ENCODE assay signal across 2 cellular contexts in genomic region chr12:108618953-108619274, GRCh38. TPM values are rescaled to one million over a fixed set of nuclear protein-coding genes. Genes with fewer than 3 reads are reported as not detected.
"Had no signal": no experiment of that assay in that cellular context is flagged by ENCODE, and none has a peak within 500 bp of the region (broad histone marks: within the 10 kb centered on the region; RNA-seq: fewer than 3 reads in every experiment).

No MANE protein-coding gene starts in this region.

RNA-seq across cellular contexts. Expression of gene SELPLG, which starts 14.8 kb away (rescaled TPM):
- total RNA-seq: mesothelial cell of epicardium had no signal

RNA-seq across cellular contexts. Expression of gene TMEM119, which starts 21.0 kb away (rescaled TPM):
- total RNA-seq: dermis microvascular lymphatic vessel endothelial cell had no signal
